Comparison of ENCODE assay signal across 8 cellular contexts in the genomic region with DNA sequence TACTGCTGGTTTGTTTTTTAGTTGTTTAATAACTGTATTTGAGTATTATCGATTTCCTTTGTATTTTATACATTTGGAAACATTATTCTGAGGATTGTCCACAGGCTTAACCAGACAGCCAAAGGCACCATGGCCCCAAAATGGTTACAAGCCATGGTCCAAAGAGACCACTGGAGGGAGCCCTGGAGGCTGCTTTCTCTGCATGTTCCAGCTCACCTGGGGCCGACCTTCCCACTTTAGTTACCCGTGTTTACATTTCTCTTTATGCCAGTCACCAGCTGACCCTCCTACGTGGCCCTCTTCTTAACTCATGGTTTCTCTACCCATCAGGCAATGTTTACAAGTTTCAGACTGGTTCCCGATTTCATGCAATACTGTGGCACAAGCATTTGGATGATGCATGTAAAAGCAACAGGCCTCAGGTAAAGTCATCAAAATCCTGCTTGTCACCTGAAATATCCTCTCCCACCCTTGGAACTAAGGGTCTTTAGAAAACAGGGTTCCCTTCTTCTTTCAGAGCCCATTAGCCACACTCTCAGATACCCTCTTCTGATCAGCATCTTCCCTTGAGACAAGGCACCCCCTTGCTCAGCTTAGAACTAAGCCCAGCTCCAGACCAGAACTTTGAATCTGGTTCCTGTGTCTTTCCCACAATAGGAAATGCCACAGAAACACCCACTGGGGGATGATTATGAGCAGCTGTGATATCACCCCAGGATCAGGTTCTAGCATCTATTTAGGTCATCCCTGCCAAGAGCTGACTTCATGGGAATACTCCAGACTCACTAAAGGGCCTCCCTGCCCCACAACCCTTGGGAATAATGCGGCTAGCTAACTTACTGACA. TPM values are rescaled to one million over a fixed set of nuclear protein-coding genes. Genes with fewer than 3 reads are reported as not detected.
DNase-seq lines count a peak whose midpoint lies in the region; ATAC-seq and TF ChIP-seq lines count a peak whose summit lies in the region.

No MANE protein-coding gene starts in this region.

- no peak overlapping the region for H3K9ac ChIP-seq in SK-N-SH

- DNase-seq in EH (ENCODE audit: low read depth) (peak; percentile 61), LNCaP clone FGC (ENCODE audit: low read depth) (peak; percentile 42), SK-N-SH (peak; percentile 82), left ventricle myocardium inferior (no peak)
- peak; percentile 62 for DNase-seq in activated naive CD8-positive, alpha-beta T cell treated with anti-CD3 and anti-CD28 coated beads, Interleukin-2, amount 50 U/mL, for 24 hours
- peak; percentile 30 to 55 for DNase-seq in stimulated activated CD4-positive, alpha-beta T cell treated with anti-CD3 and anti-CD28 coated beads, Interleukin-12 subunit alpha, Interleukin-12 subunit beta, amount 100 ng/mL, for 24 hours (ENCODE audit: low read depth in 2 of 2)

- H4K20me1 ChIP-seq in SK-N-SH (ENCODE audit: insufficient read depth) = no peaks in the 10 kb centered on the region

- no peak overlapping the region for H3K4me3 Mint-ChIP-seq in activated naive CD8-positive, alpha-beta T cell treated with anti-CD3 and anti-CD28 coated beads, Interleukin-2, amount 50 U/mL, for 24 hours

- peak; percentile 42 for ATAC-seq in activated naive CD8-positive, alpha-beta T cell treated with anti-CD3 and anti-CD28 coated beads, Interleukin-2, amount 50 U/mL, for 24 hours
- ATAC-seq in HG02798 (IDR thresholded peaks at IDR 0.05; ENCODE audit: poor library complexity, unreplicated experiment) (no peak), GM19035 (IDR thresholded peaks at IDR 0.05; ENCODE audit: unreplicated experiment) (no peak)

- H3K36me3 Mint-ChIP-seq in activated naive CD8-positive, alpha-beta T cell treated with anti-CD3 and anti-CD28 coated beads, Interleukin-2, amount 50 U/mL, for 24 hours (ENCODE audit: low read depth) = no peaks in the 10 kb centered on the region

- no peak overlapping the region for H3K4me3 ChIP-seq in LNCaP clone FGC (ENCODE audit: low read depth, low read length)
- no peak overlapping the region; a peak in 1 of 4 replicates for H3K4me3 ChIP-seq in SK-N-SH (ENCODE audit: low read depth in 2 of 2, low read length in 1 of 2)
- H3K4me3 ChIP-seq in left ventricle myocardium inferior = no peak overlapping the region

- TF ChIP-seq EP300 in SK-N-SH (IDR thresholded peaks at IDR 0.05; ENCODE audit: borderline replicate concordance in 1 of 2, low read depth in 1 of 2, low read length in 1 of 2) = no peak

- H3F3A ChIP-seq in SK-N-SH (replicated peaks; ENCODE audit: insufficient read depth) = no peaks in the 10 kb centered on the region

- H3K9me3 ChIP-seq in SK-N-SH (no peaks in the 10 kb centered on the region), left ventricle myocardium inferior (replicated peaks) (no peaks in the 10 kb centered on the region)

- CTCF ChIA-PET in SK-N-SH (lab: Yijun Ruan, JAX) = interaction anchor here (0.6 to 8.4 kb wide), 40 partner anchors 9 to 349 kb away, joined by 3 to 61 read pairs (median 3); a partner anchor contains a TSS

- TF ChIP-seq RAD21 in SK-N-SH (IDR thresholded peaks at IDR 0.05; ENCODE audit: low read length) = peak; percentile 83

- no peaks in the 10 kb centered on the region for H3K79me2 ChIP-seq in SK-N-SH (ENCODE audit: insufficient read depth)

- H3K4me1 ChIP-seq in SK-N-SH (ENCODE audit: control insufficient read depth in 1 of 2, insufficient read depth in 2 of 2, low read depth in 1 of 2, low read length in 1 of 2) (peaks cover 0 to 5% of the 10 kb centered on the region in 2 experiments; a peak in 1 of 4 replicates), left ventricle myocardium inferior (peaks cover 3% of the 10 kb centered on the region)

- H3K27me3 Mint-ChIP-seq in activated naive CD8-positive, alpha-beta T cell treated with anti-CD3 and anti-CD28 coated beads, Interleukin-2, amount 50 U/mL, for 24 hours = peaks cover 5% of the 10 kb centered on the region

- intact Hi-C loops in left ventricle myocardium inferior (cut with micrococcal nuclease) = no loop called here

- TF ChIP-seq CTCF in LNCaP clone FGC (IDR thresholded peaks at IDR 0.05; ENCODE audit: control insufficient read depth, extremely low read depth, insufficient read depth) (peak; percentile 77), SK-N-SH (IDR thresholded peaks at IDR 0.05) (peak; percentile 85), left ventricle myocardium inferior (IDR thresholded peaks at IDR 0.05; ENCODE audit: borderline replicate concordance) (peak; percentile 84)

- H3K27me3 ChIP-seq in SK-N-SH (ENCODE audit: insufficient read depth) (no peaks in the 10 kb centered on the region), left ventricle myocardium inferior (ENCODE audit: low read depth) (no peaks in the 10 kb centered on the region)

- H3K36me3 ChIP-seq in SK-N-SH (replicated peaks in 1 of 2; ENCODE audit: control insufficient read depth in 1 of 2, insufficient read depth in 2 of 2, low read length in 1 of 2) (no peaks in the 10 kb centered on the region), left ventricle myocardium inferior (peaks cover 5% of the 10 kb centered on the region)

- no peak overlapping the region for H3K27ac Mint-ChIP-seq in activated naive CD8-positive, alpha-beta T cell treated with anti-CD3 and anti-CD28 coated beads, Interleukin-2, amount 50 U/mL, for 24 hours

- no peaks in the 10 kb centered on the region for H3K4me1 Mint-ChIP-seq in activated naive CD8-positive, alpha-beta T cell treated with anti-CD3 and anti-CD28 coated beads, Interleukin-2, amount 50 U/mL, for 24 hours

- H3K4me2 ChIP-seq in SK-N-SH = no peak overlapping the region

- no peak overlapping the region for H3K27ac ChIP-seq in SK-N-SH (ENCODE audit: low read depth in 2 of 2, low read length in 1 of 2)
- H3K27ac ChIP-seq in left ventricle myocardium inferior (replicated peaks) = no peak overlapping the region

- H3K9me2 ChIP-seq in SK-N-SH = no peaks in the 10 kb centered on the region

- H2AFZ ChIP-seq in SK-N-SH (ENCODE audit: low read depth) = no peak overlapping the region

- WGBS in SK-N-SH (ENCODE audit: low lambda C conversion rate) = 21% methylated on average over 5 of the region's 6 CpGs

- POLR2A ChIA-PET in SK-N-SH (lab: Yijun Ruan, JAX) = no interaction called here

- no peaks in the 10 kb centered on the region for H3K9me3 Mint-ChIP-seq in activated naive CD8-positive, alpha-beta T cell treated with anti-CD3 and anti-CD28 coated beads, Interleukin-2, amount 50 U/mL, for 24 hours

TF ChIP-seq in SK-N-SH, 30 proteins besides CTCF, POLR2A, EP300 and RAD21:
- TF ChIP-seq FOXJ3 (CRISPR knock-in tag; IDR thresholded peaks at IDR 0.05) (no peak), SMC3 (IDR thresholded peaks at IDR 0.05; ENCODE audit: low read depth, low read length) (peak; percentile 86)

RNA-seq across cellular contexts. Expression of a gene that starts 49.9 kb away (rescaled TPM):
- 9.1 and 10.4 TPM in 2 replicates for polyA plus RNA-seq in SK-N-SH (2012; rRNA removed)
- polyA plus RNA-seq in SK-N-SH (2012; cell fraction: cytosol; rRNA removed) = 5.4 and 6.9 TPM in 2 replicates
- 29.0 and 36.8 TPM in 2 replicates for polyA plus RNA-seq in SK-N-SH (2012; cell fraction: nucleus; rRNA removed)
- 22.9 TPM for total RNA-seq in left ventricle myocardium inferior
